8 cellular contexts compared by ENCODE assay signal in genomic region chr2:201157694-201158093, GRCh38. TPM values are rescaled to one million over a fixed set of nuclear protein-coding genes. Genes with fewer than 3 reads are reported as not detected.
DNase-seq lines count a peak whose midpoint lies in the region; ATAC-seq, FAIRE-seq and TF ChIP-seq lines count a peak whose summit lies in the region.

No MANE protein-coding gene starts in this region.

- H2AFZ ChIP-seq in keratinocyte (ENCODE audit: control insufficient read depth, low read length), result no peak overlapping the region

- H3K27me3 ChIP-seq in keratinocyte (ENCODE audit: control insufficient read depth, extremely low read depth, insufficient read depth, low read length) (no peaks in the 10 kb centered on the region), tibial nerve (no peaks in the 10 kb centered on the region)

- peak; percentile 15 for ATAC-seq in GM19324 (IDR thresholded peaks at IDR 0.05; ENCODE audit: low FRiP score, unreplicated experiment)
- ATAC-seq in HG03097 (IDR thresholded peaks at IDR 0.05; ENCODE audit: low FRiP score, unreplicated experiment), result peak; percentile 24
- no peak for ATAC-seq in WTC11

- POLR2A ChIA-PET in WTC11 (lab: Charles Lee), result interaction anchor here (0.6 to 1.8 kb wide), 4 partner anchors 41 to 293 kb away, joined by 3 to 6 read pairs (median 4); partner anchors contain the start of gene CLK1

- H3K9me3 ChIP-seq in keratinocyte (ENCODE audit: control insufficient read depth, low read depth, low read length) (no peaks in the 10 kb centered on the region), tibial nerve (no peaks in the 10 kb centered on the region)

- no peak for TF ChIP-seq POLR2A in tibial nerve (IDR thresholded peaks at IDR 0.05)

- no peaks in the 10 kb centered on the region for H3K27me3 Mint-ChIP-seq in WTC11 (ENCODE audit: low read depth)

- 46 to 68% methylated on average over 3 to 4 of the region's 4 CpGs for WGBS in tibial nerve, 2 donors

- H3K27ac ChIP-seq in keratinocyte (ENCODE audit: control insufficient read depth, insufficient read depth, low read length) (peak overlapping the region; percentile 96), tibial nerve (peak overlapping the region; percentile 37 to 72 (median 58))

- H3K4me1 Mint-ChIP-seq in WTC11, result peaks cover 13% of the 10 kb centered on the region

- H3K9ac ChIP-seq in keratinocyte (ENCODE audit: control insufficient read depth, extremely low read depth, insufficient read depth, low read length), result peak overlapping the region; percentile 69

- H3K4me1 ChIP-seq in keratinocyte (ENCODE audit: control insufficient read depth, extremely low read depth, insufficient read depth, low read length) (peaks cover 21% of the 10 kb centered on the region), tibial nerve (peaks cover 0 to 36% (median 7%) of the 10 kb centered on the region in 4 donors)

- H3K27ac Mint-ChIP-seq in WTC11, result peak overlapping the region; percentile 91

- H3K36me3 ChIP-seq in keratinocyte (ENCODE audit: control insufficient read depth in 2 of 2, extremely low read depth in 1 of 2, insufficient read depth in 2 of 2, low read length in 2 of 2) (peaks cover 15 to 21% of the 10 kb centered on the region in 2 experiments), tibial nerve (peaks cover 3 to 89% (median 24%) of the 10 kb centered on the region in 3 donors)

- H4K20me1 ChIP-seq in keratinocyte (ENCODE audit: control insufficient read depth, extremely low read depth, insufficient read depth, low read length), result no peaks in the 10 kb centered on the region

- H3K4me2 ChIP-seq in keratinocyte (ENCODE audit: control insufficient read depth, extremely low read depth, insufficient read depth, low read depth, low read length), result peak overlapping the region; percentile 58

- H3K9me3 Mint-ChIP-seq in WTC11, result no peaks in the 10 kb centered on the region

- dilution Hi-C loops in keratinocyte (cut with MboI; ENCODE audit: extremely low pct_ligation_motif_present, low sequenced_read_pairs), result no loop called here

- H3K9me1 ChIP-seq in keratinocyte (ENCODE audit: control insufficient read depth, extremely low read depth, insufficient read depth, low read length), result no peaks in the 10 kb centered on the region

- H3K79me2 ChIP-seq in keratinocyte (ENCODE audit: control insufficient read depth, insufficient read depth, low read length), result peaks cover 12% of the 10 kb centered on the region

- DNase-seq in WTC11 (ENCODE audit: low spot score) (no peak), keratinocyte (ENCODE audit: low read depth, low spot score) (peak; percentile 76), tibial nerve (ENCODE audit: low spot score in 2 of 2) (no peak), GM10266 (ENCODE audit: extremely low spot score) (no peak), frontal cortex (ENCODE audit: low spot score in 2 of 2) (no peak)
- DNase-seq in stimulated activated CD4-positive, alpha-beta T cell treated with anti-CD3 and anti-CD28 coated beads, Interleukin-2, amount 100 ng/mL, for 24 hours, result no peak

- FAIRE-seq in keratinocyte (lab: Jason Lieb, UNC), result peak; percentile 69
- no peak for FAIRE-seq in frontal cortex (lab: Jason Lieb, UNC)

- H3K4me3 Mint-ChIP-seq in WTC11, result no peak overlapping the region

- TF ChIP-seq CTCF in WTC11 (IDR thresholded peaks at IDR 0.05) (no peak), keratinocyte (optimal IDR thresholded peaks at IDR 0.05 in 1 of 3, IDR thresholded peaks at IDR 0.05 in 1 of 3, conservative IDR thresholded peaks at IDR 0.05 in 1 of 3; ENCODE audit: extremely low read depth in 1 of 3, insufficient read depth in 2 of 3, low read length in 3 of 3) (no peak), tibial nerve (IDR thresholded peaks at IDR 0.05) (no peak), GM10266 (IDR thresholded peaks at IDR 0.05; ENCODE audit: control insufficient read depth, insufficient read depth, low read depth, missing control alignments) (no peak)

- H3K4me3 ChIP-seq in keratinocyte (ENCODE audit: control insufficient read depth in 2 of 3, extremely low read depth in 1 of 3, insufficient read depth in 2 of 3, low read depth in 1 of 3, low read length in 3 of 3) (peak overlapping the region in 1 of 3 experiments; percentile 12), tibial nerve (no peak overlapping the region)

- CTCF ChIA-PET in WTC11 (lab: Charles Lee), result interaction anchor here (0.5 to 2.2 kb wide), 43 partner anchors 11 to 331 kb away, joined by 3 to 42 read pairs (median 5); partner anchors contain the start of genes CASP10, HYCC2, NDUFB3 and ORC2

- TF ChIP-seq EP300 in tibial nerve (IDR thresholded peaks at IDR 0.05), result no peak

- H3K36me3 Mint-ChIP-seq in WTC11, result no peaks in the 10 kb centered on the region

TF ChIP-seq in WTC11, 78 proteins besides CTCF, POLR2A, EP300 and RAD21:
- TF ChIP-seq NR1H2 (CRISPR knock-in tag; IDR thresholded peaks at IDR 0.05) (no peak), ETV6 (CRISPR knock-in tag; IDR thresholded peaks at IDR 0.05) (no peak), ZNF121 (CRISPR knock-in tag; IDR thresholded peaks at IDR 0.05) (no peak), CBFB (CRISPR knock-in tag; IDR thresholded peaks at IDR 0.05; ENCODE audit: low read depth) (no peak), JUN (CRISPR knock-in tag; IDR thresholded peaks at IDR 0.05) (no peak), CDX4 (CRISPR knock-in tag; IDR thresholded peaks at IDR 0.05; ENCODE audit: borderline replicate concordance) (no peak), ZNF416 (CRISPR knock-in tag; IDR thresholded peaks at IDR 0.05) (no peak), ZNF396 (CRISPR knock-in tag; IDR thresholded peaks at IDR 0.05; ENCODE audit: borderline replicate concordance) (no peak), E2F1 (CRISPR knock-in tag; IDR thresholded peaks at IDR 0.05) (no peak), ZNF219 (CRISPR knock-in tag; IDR thresholded peaks at IDR 0.05; ENCODE audit: borderline replicate concordance) (no peak), ZNF138 (CRISPR knock-in tag; conservative IDR thresholded peaks at IDR 0.05) (no peak), MXD4 (CRISPR knock-in tag; IDR thresholded peaks at IDR 0.05; ENCODE audit: borderline replicate concordance) (no peak), ZNF263 (CRISPR knock-in tag; IDR thresholded peaks at IDR 0.05; ENCODE audit: low read depth) (no peak), ZSCAN18 (CRISPR knock-in tag; IDR thresholded peaks at IDR 0.05) (no peak), GTF2I (CRISPR knock-in tag; conservative IDR thresholded peaks at IDR 0.05) (no peak)
TF ChIP-seq in WTC11: peak in this region for 0.

RNA-seq across cellular contexts. Expression of gene CASP10, which starts 25.2 kb away (rescaled TPM):
- total RNA-seq in WTC11 (2021) (2.8 to 2.9 TPM (median 2.8 TPM) in 3 replicates), tibial nerve (10 to 100 TPM in 2 of 4 donors, 1 to 10 TPM in 2; 6.1 to 21.4 (median 11.2) TPM), frontal cortex (2.4 TPM)
- 5.0 to 7.1 TPM (median 6.6 TPM) in 3 replicates for polyA plus RNA-seq in keratinocyte
- polyA plus RNA-seq in keratinocyte (2011; ENCODE audit: low read depth), result 2.4 TPM
- 3.2 and 5.9 TPM in 2 replicates for polyA plus RNA-seq in keratinocyte (2011; cell fraction: cytosol; rRNA removed)
- 9.4 and 10.9 TPM in 2 replicates for polyA plus RNA-seq in keratinocyte (2011; cell fraction: nucleus; rRNA removed)
- polyA plus RNA-seq in keratinocyte (2012; ENCODE audit: low replicate concordance), result 2.5 and 3.0 TPM in 2 replicates
- polyA minus RNA-seq in keratinocyte, result 3.6 to 13.8 TPM (median 13.0 TPM) in 3 replicates
- polyA minus RNA-seq in keratinocyte (2011; cell fraction: cytosol; rRNA and poly(A)+ RNA removed), result 5.6 TPM
- polyA minus RNA-seq in keratinocyte (2011; cell fraction: nucleus; rRNA and poly(A)+ RNA removed), result 6.8 and 12.0 TPM in 2 replicates

RNA-seq across cellular contexts. Expression of gene CFLAR, which starts 41.7 kb away (rescaled TPM):
- total RNA-seq in WTC11 (2021) (18.2 to 21.5 TPM (median 19.9 TPM) in 3 replicates), tibial nerve (100 to 1,000 TPM; 158 to 284 (median 220) TPM), frontal cortex (26.1 TPM)
- polyA plus RNA-seq in keratinocyte, result 34.2 to 49.0 TPM (median 37.3 TPM) in 3 replicates
- 99.9 TPM for polyA plus RNA-seq in keratinocyte (2011; ENCODE audit: low read depth)
- polyA plus RNA-seq in keratinocyte (2011; cell fraction: cytosol; rRNA removed), result 30.0 and 42.3 TPM in 2 replicates
- 135 and 160 TPM in 2 replicates for polyA plus RNA-seq in keratinocyte (2011; cell fraction: nucleus; rRNA removed)
- 34.7 and 74.4 TPM in 2 replicates for polyA plus RNA-seq in keratinocyte (2012; ENCODE audit: low replicate concordance)
- 39.4 to 118 TPM (median 114 TPM) in 3 replicates for polyA minus RNA-seq in keratinocyte
- polyA minus RNA-seq in keratinocyte (2011; cell fraction: cytosol; rRNA and poly(A)+ RNA removed), result 22.4 TPM
- polyA minus RNA-seq in keratinocyte (2011; cell fraction: nucleus; rRNA and poly(A)+ RNA removed), result 95.2 and 170 TPM in 2 replicates
